In the genomic region with DNA sequence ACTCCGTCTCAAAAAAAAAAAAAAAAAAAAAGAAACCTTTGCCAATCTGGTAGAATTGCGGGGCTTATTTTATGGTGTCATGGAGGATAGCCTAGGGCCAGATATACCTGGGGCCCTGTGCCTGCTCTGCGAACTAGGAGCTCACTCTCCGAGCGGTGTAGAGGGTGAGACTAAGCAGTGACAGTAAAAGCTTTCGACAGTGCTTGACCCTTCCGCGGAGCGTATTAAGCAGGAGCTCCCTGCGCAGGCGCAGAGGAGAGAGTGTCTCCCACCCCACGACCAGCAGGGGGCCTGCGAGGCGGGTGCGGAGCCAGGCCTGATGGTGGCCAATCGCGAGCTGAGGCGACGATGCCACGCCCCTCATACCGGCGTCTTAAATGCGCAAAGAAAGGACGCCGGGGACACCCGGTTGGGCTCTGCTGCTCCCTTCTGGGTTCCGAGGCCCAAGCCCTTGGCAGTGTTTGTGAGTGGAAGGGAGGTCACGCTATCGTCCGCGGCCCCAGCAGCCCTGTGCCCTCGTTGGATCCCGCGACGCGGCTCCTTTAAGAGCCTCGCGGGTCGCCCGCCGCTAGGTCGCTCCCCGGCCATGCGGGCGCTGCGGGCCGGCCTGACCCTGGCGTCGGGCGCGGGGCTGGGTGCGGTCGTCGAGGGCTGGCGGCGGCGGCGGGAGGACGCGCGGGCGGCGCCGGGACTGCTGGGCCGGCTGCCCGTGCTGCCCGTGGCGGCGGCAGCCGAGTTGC, we compare ENCODE assay signal across 8 cellular contexts. TPM values are rescaled to one million over a fixed set of nuclear protein-coding genes. Genes with fewer than 3 reads are reported as not detected.
DNase-seq lines count a peak whose midpoint lies in the region; ATAC-seq and TF ChIP-seq lines count a peak whose summit lies in the region.

A gene (plus strand): TSS at position 402 of the 740 bp plus-strand sequence. CDS start 185 bp downstream, at position 587.

- peaks cover 24% of the 10 kb centered on the region for H3K4me1 Mint-ChIP-seq in activated CD4-positive, alpha-beta T cell treated with anti-CD3 and anti-CD28 coated beads, Interleukin-2, amount 10 ng/mL, durations not matched to agents 7 days and 5 days

- H3K27me3 Mint-ChIP-seq in activated CD4-positive, alpha-beta T cell treated with anti-CD3 and anti-CD28 coated beads, Interleukin-2, amount 10 ng/mL, durations not matched to agents 7 days and 5 days = no peaks in the 10 kb centered on the region

- peak within 1 kb of the TSS; percentile 89 for H3K27ac Mint-ChIP-seq in activated CD4-positive, alpha-beta T cell treated with anti-CD3 and anti-CD28 coated beads, Interleukin-2, amount 10 ng/mL, durations not matched to agents 7 days and 5 days

- ATAC-seq in GM19324 (IDR thresholded peaks at IDR 0.05; ENCODE audit: low FRiP score, unreplicated experiment) = peak; percentile 89
- ATAC-seq in HG03520 (IDR thresholded peaks at IDR 0.05; ENCODE audit: unreplicated experiment) = peak; percentile 89
- peak; percentile 90 for ATAC-seq in left colon

- TF ChIP-seq CTCF in C4-2B (conservative IDR thresholded peaks at IDR 0.05) = peak; percentile 97

- DNase-seq in NCI-H69 (lab: John Stamatoyannopoulos, UW) = peak; percentile 100
- DNase-seq in activated CD4-positive, alpha-beta T cell treated with anti-CD3 and anti-CD28 coated beads, Interleukin-2, amount 10 ng/mL, durations not matched to agents 7 days and 5 days = peak; percentile 97
- DNase-seq in cortex of kidney (lab: John Stamatoyannopoulos, UW) = peak; percentile 88
- DNase-seq in left colon = peak; percentile 96 to 98
- DNase-seq in stimulated activated CD4-positive, alpha-beta T cell treated with anti-CD3 and anti-CD28 coated beads, Interleukin-1b, Interleukin-23, amount 100 ng/mL, for 48 hours = peak; percentile 97

- CTCF ChIA-PET in activated CD4-positive, alpha-beta T cell treated with anti-CD3 and anti-CD28 coated beads, Interleukin-2, amount 10 ng/mL, durations not matched to agents 7 days and 5 days (lab: Charles Lee) = interaction anchor here (0.5 to 3.9 kb wide), 55 partner anchors 9 to 908 kb away, joined by 3 to 29 read pairs (median 4); a partner anchor contains a TSS

- intact Hi-C loops in left colon (cut with DNase I, micrococcal nuclease) = no loop called here

- peaks cover 8% of the 10 kb centered on the region for H3K36me3 Mint-ChIP-seq in activated CD4-positive, alpha-beta T cell treated with anti-CD3 and anti-CD28 coated beads, Interleukin-2, amount 10 ng/mL, durations not matched to agents 7 days and 5 days (ENCODE audit: low read depth)

- POLR2A ChIA-PET in activated CD4-positive, alpha-beta T cell treated with anti-CD3 and anti-CD28 coated beads, Interleukin-2, amount 10 ng/mL, durations not matched to agents 7 days and 5 days (lab: Charles Lee) = interaction anchor here (0.6 to 3.1 kb wide), 2 partner anchors 8 to 11 kb away, joined by 4 to 12 read pairs; a partner anchor contains a TSS

- H3K9me3 Mint-ChIP-seq in activated CD4-positive, alpha-beta T cell treated with anti-CD3 and anti-CD28 coated beads, Interleukin-2, amount 10 ng/mL, durations not matched to agents 7 days and 5 days = no peaks in the 10 kb centered on the region

- peak within 1 kb of the TSS; percentile 84 for H3K4me3 Mint-ChIP-seq in activated CD4-positive, alpha-beta T cell treated with anti-CD3 and anti-CD28 coated beads, Interleukin-2, amount 10 ng/mL, durations not matched to agents 7 days and 5 days

- H3K27ac ChIP-seq in C4-2B = peak within 1 kb of the TSS; percentile 90

RNA-seq across cellular contexts. Expression of the gene that starts here (rescaled TPM):
- 10 to 100 TPM; 10.2 to 11.3 TPM for total RNA-seq in activated CD4-positive, alpha-beta T cell treated with anti-CD3 and anti-CD28 coated beads, Interleukin-2, amount 10 ng/mL, durations not matched to agents 7 days and 5 days
- total RNA-seq in left colon = 10 to 100 TPM; 46.5 to 63.0 TPM

Comparison
In these comparisons a context has a peak if more than half of its experiments do, and no peak if none do; other contexts are left out.
1. Peak in every context shown above with its lines: DNase-seq, ATAC-seq and H3K27ac ChIP-seq.